9 cellular contexts compared by ENCODE assay signal in the genomic region with DNA sequence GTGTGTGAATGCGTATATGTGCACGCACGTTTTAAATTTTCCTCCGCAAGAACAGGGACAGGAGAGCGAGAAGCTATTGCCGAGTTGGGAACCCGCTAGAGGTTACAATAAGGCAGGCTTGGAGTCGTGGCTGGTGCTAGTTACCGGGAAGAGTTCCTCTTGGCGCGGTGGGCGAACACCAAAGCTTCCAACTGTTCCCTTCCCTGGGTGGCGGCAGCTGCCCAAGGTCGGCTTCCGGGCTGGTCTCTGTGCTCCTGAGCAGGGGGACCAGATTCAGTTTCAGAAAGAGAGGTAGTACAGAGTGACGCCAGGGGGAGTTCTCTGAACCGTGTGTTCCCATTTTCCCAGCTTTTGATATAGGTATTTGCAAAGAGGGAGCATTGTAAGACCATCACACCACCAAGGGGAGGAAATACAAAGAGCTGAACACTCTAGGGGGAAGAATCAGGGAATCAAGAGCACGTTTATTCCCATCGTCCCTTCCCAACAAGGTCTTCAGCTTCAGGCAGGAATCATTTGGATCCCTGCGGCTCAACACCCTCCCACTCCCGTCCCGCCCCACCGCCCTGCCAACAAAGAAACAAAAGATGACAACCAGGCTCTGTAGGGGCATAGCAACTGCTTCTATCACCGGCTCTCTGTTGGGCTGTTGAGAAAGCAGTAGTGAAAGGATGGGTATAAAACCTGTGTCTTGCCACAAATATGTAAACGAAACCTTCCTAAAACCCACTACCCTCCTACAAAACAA.
DNase-seq lines count a peak whose midpoint lies in the region; ATAC-seq, FAIRE-seq and TF ChIP-seq lines count a peak whose summit lies in the region.
"Had no signal": no experiment of that assay in that cellular context is flagged by ENCODE, and none has a peak within 500 bp of the region (broad histone marks: within the 10 kb centered on the region; RNA-seq: fewer than 3 reads in every experiment).

No MANE protein-coding gene starts in this region.

- no peaks in the 10 kb centered on the region for H3K9me3 Mint-ChIP-seq in chondrocyte (ENCODE audit: low read depth)
- H3K9me3 Mint-ChIP-seq in stimulated activated naive B cell treated with anti-CD40 and anti-IgM and Interleukin-4, amounts not matched to agents 10 μg/mL and 1 μg/mL and 100 μg/mL, for 72 hours = no peaks in the 10 kb centered on the region

- H3K9ac ChIP-seq in neural cell (ENCODE audit: low read length) = peak overlapping the region; percentile 68

- H3K4me1 Mint-ChIP-seq in chondrocyte (ENCODE audit: low read depth) = peaks cover 22% of the 10 kb centered on the region
- peaks cover 6% of the 10 kb centered on the region in 2 donors for H3K4me1 Mint-ChIP-seq in stimulated activated naive B cell treated with anti-CD40 and anti-IgM and Interleukin-4, amounts not matched to agents 10 μg/mL and 1 μg/mL and 100 μg/mL, for 72 hours

- peak overlapping the region; percentile 70 for H3K4me2 ChIP-seq in neural cell (ENCODE audit: low read length)

- H3K36me3 ChIP-seq in neural cell (ENCODE audit: insufficient read depth, low read length) = no peaks in the 10 kb centered on the region

- H3K27ac Mint-ChIP-seq in chondrocyte (ENCODE audit: unreplicated experiment) = no peak overlapping the region
- no peak overlapping the region for H3K27ac Mint-ChIP-seq in stimulated activated naive B cell treated with anti-CD40 and anti-IgM and Interleukin-4, amounts not matched to agents 10 μg/mL and 1 μg/mL and 100 μg/mL, for 72 hours

- H3K36me3 Mint-ChIP-seq in chondrocyte (ENCODE audit: low read depth) = no peaks in the 10 kb centered on the region
- no peaks in the 10 kb centered on the region for H3K36me3 Mint-ChIP-seq in stimulated activated naive B cell treated with anti-CD40 and anti-IgM and Interleukin-4, amounts not matched to agents 10 μg/mL and 1 μg/mL and 100 μg/mL, for 72 hours

- no peaks in the 10 kb centered on the region for H3K9me2 ChIP-seq in neural cell (ENCODE audit: insufficient read depth, low read length)

- peak; percentile 51 for TF ChIP-seq RAD21 in neural cell (conservative IDR thresholded peaks at IDR 0.05)

- no peaks in the 10 kb centered on the region for H3F3A ChIP-seq in neural cell (ENCODE audit: insufficient read depth, low read length, poor library complexity, severe bottlenecking)

- no peak for ATAC-seq in GM21825 (IDR thresholded peaks at IDR 0.05; ENCODE audit: unreplicated experiment)
- ATAC-seq in stimulated activated naive B cell treated with anti-CD40 and anti-IgM and Interleukin-4, amounts not matched to agents 10 μg/mL and 1 μg/mL and 100 μg/mL, for 72 hours (replicated peaks) = no peak

- peak overlapping the region; percentile 84 for H3K4me3 ChIP-seq in neural cell (ENCODE audit: low read length)

- H4K20me1 ChIP-seq in neural cell (ENCODE audit: insufficient read depth) = no peaks in the 10 kb centered on the region

- H3K27me3 ChIP-seq in neural cell (ENCODE audit: insufficient read depth, low read depth, low read length) = peaks cover 23% of the 10 kb centered on the region

- H3K4me3 Mint-ChIP-seq in chondrocyte (ENCODE audit: unreplicated experiment) = peak overlapping the region; percentile 71
- H3K4me3 Mint-ChIP-seq in stimulated activated naive B cell treated with anti-CD40 and anti-IgM and Interleukin-4, amounts not matched to agents 10 μg/mL and 1 μg/mL and 100 μg/mL, for 72 hours = no peak overlapping the region

- H2AFZ ChIP-seq in neural cell (ENCODE audit: low read depth, low read length) = peak overlapping the region; percentile 21

- DNase-seq in COLO668 (lab: John Stamatoyannopoulos, UW; ENCODE audit: unreplicated experiment) (peak; percentile 33), NCI-H1694 treated with DMSO at 0.1 percent for 48 hours (lab: John Stamatoyannopoulos, UW) (peak; percentile 75), chondrocyte (ENCODE audit: low spot score) (no peak), frontal cortex (ENCODE audit: low spot score in 2 of 2) (no peak), GF-D8 (lab: John Stamatoyannopoulos, UW) (no peak)
- no peak for DNase-seq in stimulated activated naive B cell treated with anti-CD40 and anti-IgM and Interleukin-4, amounts not matched to agents 10 μg/mL and 1 μg/mL and 100 μg/mL, for 72 hours

- H3K79me2 ChIP-seq in neural cell (replicated peaks; ENCODE audit: insufficient read depth, low read length) = no peaks in the 10 kb centered on the region

- peaks cover 60% of the 10 kb centered on the region for H3K27me3 Mint-ChIP-seq in chondrocyte (ENCODE audit: low read depth)
- peaks cover 30 to 35% of the 10 kb centered on the region in 2 donors for H3K27me3 Mint-ChIP-seq in stimulated activated naive B cell treated with anti-CD40 and anti-IgM and Interleukin-4, amounts not matched to agents 10 μg/mL and 1 μg/mL and 100 μg/mL, for 72 hours

- no peak for FAIRE-seq in frontal cortex (lab: Jason Lieb, UNC)
- FAIRE-seq: GM18507 had no signal

- no peaks in the 10 kb centered on the region for H3K9me3 ChIP-seq in neural cell (ENCODE audit: low read length)

- TF ChIP-seq CTCF in chondrocyte (IDR thresholded peaks at IDR 0.05) (no peak), neural cell (IDR thresholded peaks at IDR 0.05; ENCODE audit: poor library complexity, severe bottlenecking) (peak; percentile 40)

- peak overlapping the region; percentile 84 for H3K27ac ChIP-seq in neural cell (ENCODE audit: low read length)

- TF ChIP-seq EP300 in neural cell (conservative IDR thresholded peaks at IDR 0.05; ENCODE audit: poor library complexity, severe bottlenecking) = no peak

TF ChIP-seq in neural cell, 6 proteins besides CTCF, POLR2A, EP300 and RAD21:
- TF ChIP-seq, protein P1, sequence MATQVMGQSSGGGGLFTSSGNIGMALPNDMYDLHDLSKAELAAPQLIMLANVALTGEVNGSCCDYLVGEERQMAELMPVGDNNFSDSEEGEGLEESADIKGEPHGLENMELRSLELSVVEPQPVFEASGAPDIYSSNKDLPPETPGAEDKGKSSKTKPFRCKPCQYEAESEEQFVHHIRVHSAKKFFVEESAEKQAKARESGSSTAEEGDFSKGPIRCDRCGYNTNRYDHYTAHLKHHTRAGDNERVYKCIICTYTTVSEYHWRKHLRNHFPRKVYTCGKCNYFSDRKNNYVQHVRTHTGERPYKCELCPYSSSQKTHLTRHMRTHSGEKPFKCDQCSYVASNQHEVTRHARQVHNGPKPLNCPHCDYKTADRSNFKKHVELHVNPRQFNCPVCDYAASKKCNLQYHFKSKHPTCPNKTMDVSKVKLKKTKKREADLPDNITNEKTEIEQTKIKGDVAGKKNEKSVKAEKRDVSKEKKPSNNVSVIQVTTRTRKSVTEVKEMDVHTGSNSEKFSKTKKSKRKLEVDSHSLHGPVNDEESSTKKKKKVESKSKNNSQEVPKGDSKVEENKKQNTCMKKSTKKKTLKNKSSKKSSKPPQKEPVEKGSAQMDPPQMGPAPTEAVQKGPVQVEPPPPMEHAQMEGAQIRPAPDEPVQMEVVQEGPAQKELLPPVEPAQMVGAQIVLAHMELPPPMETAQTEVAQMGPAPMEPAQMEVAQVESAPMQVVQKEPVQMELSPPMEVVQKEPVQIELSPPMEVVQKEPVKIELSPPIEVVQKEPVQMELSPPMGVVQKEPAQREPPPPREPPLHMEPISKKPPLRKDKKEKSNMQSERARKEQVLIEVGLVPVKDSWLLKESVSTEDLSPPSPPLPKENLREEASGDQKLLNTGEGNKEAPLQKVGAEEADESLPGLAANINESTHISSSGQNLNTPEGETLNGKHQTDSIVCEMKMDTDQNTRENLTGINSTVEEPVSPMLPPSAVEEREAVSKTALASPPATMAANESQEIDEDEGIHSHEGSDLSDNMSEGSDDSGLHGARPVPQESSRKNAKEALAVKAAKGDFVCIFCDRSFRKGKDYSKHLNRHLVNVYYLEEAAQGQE (IDR thresholded peaks at IDR 0.05; ENCODE audit: borderline replicate concordance) = peak; percentile 85
- TF ChIP-seq POLR2AphosphoS5 (IDR thresholded peaks at IDR 0.05) (peak; percentile 20), TAF1 (IDR thresholded peaks at IDR 0.05; ENCODE audit: low read depth) (no peak), MXI1 (conservative IDR thresholded peaks at IDR 0.05; ENCODE audit: poor library complexity, severe bottlenecking) (no peak), SMC3 (conservative IDR thresholded peaks at IDR 0.05; ENCODE audit: poor library complexity) (peak; percentile 63), EZH2 (IDR thresholded peaks at IDR 0.05; ENCODE audit: borderline replicate concordance, insufficient read depth, low read length, poor library complexity, severe bottlenecking) (no peak)

Comparison
In these comparisons a context has a peak if more than half of its experiments do, and no peak if none do; other contexts are left out.
1. DNase-seq: peak in COLO668 (single experiment) and NCI-H1694 treated with DMSO at 0.1 percent for 48 hours (single experiment); none in chondrocyte (single experiment), frontal cortex (0 of 2), stimulated activated naive B cell treated with anti-CD40 and anti-IgM and Interleukin-4, amounts not matched to agents 10 μg/mL and 1 μg/mL and 100 μg/mL, for 72 hours (single experiment) and GF-D8 (single experiment).